1 cellular context compared by ENCODE assay signal in genomic region chr15:83011271-83012037, GRCh38.
TF ChIP-seq lines count a peak whose summit lies in the region.

Gene C15orf40, minus strand, starts transcription at chr15:83011639. Its CDS starts 32 bp downstream, at chr15:83011607.

TF ChIP-seq in WTC11, 78 proteins besides CTCF, POLR2A, EP300 and RAD21 (continued from another document):
- TF ChIP-seq ZBTB43 (CRISPR knock-in tag; IDR thresholded peaks at IDR 0.05) (peak; percentile 61), TEAD4 (CRISPR knock-in tag; IDR thresholded peaks at IDR 0.05) (no peak), ZNF317 (CRISPR knock-in tag; IDR thresholded peaks at IDR 0.05; ENCODE audit: borderline replicate concordance, low read depth) (peak; percentile 50; the same call in 1 of the 2 replicates), FOXK1 (CRISPR knock-in tag; IDR thresholded peaks at IDR 0.05) (peak; percentile 91), ZNF512 (CRISPR knock-in tag; IDR thresholded peaks at IDR 0.05; ENCODE audit: borderline replicate concordance) (no peak), ZNF138 (CRISPR knock-in tag; conservative IDR thresholded peaks at IDR 0.05) (no peak), ERG (CRISPR knock-in tag; IDR thresholded peaks at IDR 0.05) (no peak), ZNF219 (CRISPR knock-in tag; IDR thresholded peaks at IDR 0.05; ENCODE audit: borderline replicate concordance) (no peak), ZNF396 (CRISPR knock-in tag; IDR thresholded peaks at IDR 0.05; ENCODE audit: borderline replicate concordance) (no peak), FOXP1 (CRISPR knock-in tag; IDR thresholded peaks at IDR 0.05; ENCODE audit: borderline replicate concordance) (0 out of 2 replicates have a peak, but pooled peaks have one; percentile 42), ZSCAN18 (CRISPR knock-in tag; IDR thresholded peaks at IDR 0.05) (no peak), HMGA2 (CRISPR knock-in tag; IDR thresholded peaks at IDR 0.05) (no peak), JUN (CRISPR knock-in tag; IDR thresholded peaks at IDR 0.05) (no peak), USF2 (CRISPR knock-in tag; IDR thresholded peaks at IDR 0.05) (peak; percentile 69), TP53 (CRISPR knock-in tag; IDR thresholded peaks at IDR 0.05) (peak; percentile 73), TCF7 (CRISPR knock-in tag; IDR thresholded peaks at IDR 0.05; ENCODE audit: low read depth) (no peak), NR3C1 (CRISPR knock-in tag; conservative IDR thresholded peaks at IDR 0.05; ENCODE audit: low read depth) (no peak), TEAD1 (CRISPR knock-in tag; IDR thresholded peaks at IDR 0.05) (0 out of 2 replicates have a peak, but pooled peaks have one; percentile 29), HMGXB4 (CRISPR knock-in tag; IDR thresholded peaks at IDR 0.05) (peak; percentile 97), ZNF425 (CRISPR knock-in tag; conservative IDR thresholded peaks at IDR 0.05) (no peak), RELA (CRISPR knock-in tag; IDR thresholded peaks at IDR 0.05; ENCODE audit: borderline replicate concordance) (no peak), ZNF416 (CRISPR knock-in tag; IDR thresholded peaks at IDR 0.05) (no peak), FOXJ3 (CRISPR knock-in tag; IDR thresholded peaks at IDR 0.05; ENCODE audit: borderline replicate concordance) (no peak), CDX4 (CRISPR knock-in tag; IDR thresholded peaks at IDR 0.05; ENCODE audit: borderline replicate concordance) (no peak), ETV6 (CRISPR knock-in tag; IDR thresholded peaks at IDR 0.05) (peak; percentile 91), ZBTB21 (CRISPR knock-in tag; IDR thresholded peaks at IDR 0.05; ENCODE audit: borderline replicate concordance) (0 out of 2 replicates have a peak, but pooled peaks have one; percentile 62), GTF2I (CRISPR knock-in tag; conservative IDR thresholded peaks at IDR 0.05) (no peak), CREM (CRISPR knock-in tag; IDR thresholded peaks at IDR 0.05) (peak; percentile 86; the same call in 1 of the 2 replicates), MAX (CRISPR knock-in tag; IDR thresholded peaks at IDR 0.05) (peak; percentile 96), PRRX2 (CRISPR knock-in tag; IDR thresholded peaks at IDR 0.05) (no peak), ZNF423 (CRISPR knock-in tag; IDR thresholded peaks at IDR 0.05) (no peak), ZMAT4 (CRISPR knock-in tag; IDR thresholded peaks at IDR 0.05) (no peak), CBFB (CRISPR knock-in tag; IDR thresholded peaks at IDR 0.05; ENCODE audit: low read depth) (no peak), NFE2L1 (CRISPR knock-in tag; IDR thresholded peaks at IDR 0.05) (no peak), MLX (CRISPR knock-in tag; IDR thresholded peaks at IDR 0.05) (peak; percentile 65; the same call in 1 of the 2 replicates), FOXP4 (CRISPR knock-in tag; IDR thresholded peaks at IDR 0.05) (peak; percentile 91), GABPB1 (CRISPR knock-in tag; IDR thresholded peaks at IDR 0.05) (peak; percentile 93), SP1 (CRISPR knock-in tag; conservative IDR thresholded peaks at IDR 0.05) (peak; percentile 77)
